In genomic region chr5:90849939-90850338, GRCh38 we compare ENCODE assay signal across 20 cellular contexts.
"Had no signal": no experiment of that assay in that cellular context is flagged by ENCODE, and none has a peak within 500 bp of the region (broad histone marks: within the 10 kb centered on the region; RNA-seq: fewer than 3 reads in every experiment).

No MANE protein-coding gene starts in this region.

- H3K27ac ChIP-seq: colonic mucosa, heart left ventricle, neutrophil, psoas muscle, testis, transverse colon had no signal

- H3K36me3 ChIP-seq: colonic mucosa, heart left ventricle, neutrophil, transverse colon had no signal

- H3K4me1 ChIP-seq: colonic mucosa, heart left ventricle, psoas muscle, testis, transverse colon had no signal

- H3K27me3 ChIP-seq: colonic mucosa, heart left ventricle, neutrophil, testis, transverse colon had no signal

- DNase-seq: colonic mucosa; effector CD4-positive, alpha-beta T cell; heart left ventricle; hippocampal formation; left colon; left ventricle myocardium superior; naive thymus-derived CD4-positive, alpha-beta T cell; nephron progenitor cell; psoas muscle; retina; stimulated activated CD4-positive, alpha-beta T cell treated with anti-CD3 and anti-CD28 coated beads, Interleukin-2, amount 100 ng/mL, for 24 hours; stimulated activated CD4-positive, alpha-beta T cell treated with anti-CD3 and anti-CD28 coated beads, Interleukin-4, amount 100 ng/mL, for 4 hours; stimulated activated naive B cell treated with anti-CD40 and anti-IgM and Interleukin-4, amounts not matched to agents 10 μg/mL and 1 μg/mL and 100 μg/mL, for 72 hours; stimulated activated naive CD8-positive, alpha-beta T cell treated with anti-CD3 and anti-CD28 coated beads, Interleukin-15, amount 100 ng/mL, for 72 hours; testis; transverse colon had no signal

- H3K4me1 Mint-ChIP-seq: naive thymus-derived CD4-positive, alpha-beta T cell; nephron progenitor cell; stimulated activated naive B cell treated with anti-CD40 and anti-IgM and Interleukin-4, amounts not matched to agents 10 μg/mL and 1 μg/mL and 100 μg/mL, for 72 hours; stimulated activated naive CD8-positive, alpha-beta T cell treated with anti-CD3 and anti-CD28 coated beads, Interleukin-15, amount 100 ng/mL, for 72 hours had no signal

- H3K4me3 ChIP-seq: colonic mucosa, heart left ventricle, lung, psoas muscle, testis, transverse colon had no signal

- H3K9me3 Mint-ChIP-seq: nephron progenitor cell had no signal

- H3K27ac Mint-ChIP-seq: naive thymus-derived CD4-positive, alpha-beta T cell; nephron progenitor cell; stimulated activated naive B cell treated with anti-CD40 and anti-IgM and Interleukin-4, amounts not matched to agents 10 μg/mL and 1 μg/mL and 100 μg/mL, for 72 hours; stimulated activated naive CD8-positive, alpha-beta T cell treated with anti-CD3 and anti-CD28 coated beads, Interleukin-15, amount 100 ng/mL, for 72 hours had no signal

- ATAC-seq: esophagus mucosa; heart left ventricle; left colon; left ventricle myocardium superior; naive thymus-derived CD4-positive, alpha-beta T cell; psoas muscle; sciatic nerve; stimulated activated naive CD8-positive, alpha-beta T cell treated with anti-CD3 and anti-CD28 coated beads, Interleukin-15, amount 100 ng/mL, for 72 hours had no signal

- H3K9me3 ChIP-seq: colonic mucosa, heart left ventricle, neutrophil, psoas muscle, testis, transverse colon had no signal

- H3K4me3 Mint-ChIP-seq: naive thymus-derived CD4-positive, alpha-beta T cell; nephron progenitor cell; stimulated activated naive B cell treated with anti-CD40 and anti-IgM and Interleukin-4, amounts not matched to agents 10 μg/mL and 1 μg/mL and 100 μg/mL, for 72 hours; stimulated activated naive CD8-positive, alpha-beta T cell treated with anti-CD3 and anti-CD28 coated beads, Interleukin-15, amount 100 ng/mL, for 72 hours had no signal
